ENCODE assay signal across 8 cellular contexts in genomic region chr17:78186689-78187595, GRCh38. TPM values are rescaled to one million over a fixed set of nuclear protein-coding genes. Genes with fewer than 3 reads are reported as not detected.
DNase-seq lines count a peak whose midpoint lies in the region; ATAC-seq and TF ChIP-seq lines count a peak whose summit lies in the region.

AFMID (plus strand) TSS chr17:78187362; CDS start chr17:78187371, 9 bp downstream.
TK1 (minus strand) TSS chr17:78187052; CDS start chr17:78186994, 58 bp downstream.

- H3K36me3 Mint-ChIP-seq in activated T-helper 17 cell treated with anti-CD3 and anti-CD28 coated beads, Interleukin-2, amount 50 U/mL, for 72 hours (ENCODE audit: low read depth), result peaks cover 55% of the 10 kb centered on the region
- peaks cover 24% of the 10 kb centered on the region for H3K36me3 Mint-ChIP-seq in nephron (ENCODE audit: low read depth)
- H3K36me3 Mint-ChIP-seq in stimulated activated naive CD8-positive, alpha-beta T cell treated with anti-CD3 and anti-CD28 coated beads, Interleukin-15, Interleukin-2, amounts not matched to agents 100 ng/mL and 50 ng/mL, for 24 hours (ENCODE audit: low read depth), result peaks cover 27% of the 10 kb centered on the region

- peak; percentile 69 for TF ChIP-seq CTCF in RWPE1 (conservative IDR thresholded peaks at IDR 0.05; ENCODE audit: low read depth)
- peak; percentile 62 for TF ChIP-seq CTCF in fibroblast of pulmonary artery (IDR thresholded peaks at IDR 0.05; ENCODE audit: low read length, missing control alignments)
- peak; percentile 81 to 95 (median 84) for TF ChIP-seq CTCF in nephron (IDR thresholded peaks at IDR 0.05; ENCODE audit: unreplicated experiment in 3 of 3)

- DNase-seq in EL (peak; percentile 98), GM23248 (peak; percentile 98), Kasumi-1 (lab: John Stamatoyannopoulos, UW) (peak; percentile 98 to 99), RWPE1 (ENCODE audit: low spot score) (peak; percentile 99), fibroblast of pulmonary artery (ENCODE audit: low read depth) (peak; percentile 97)

- peaks cover 12% of the 10 kb centered on the region for H3K4me1 Mint-ChIP-seq in activated T-helper 17 cell treated with anti-CD3 and anti-CD28 coated beads, Interleukin-2, amount 50 U/mL, for 72 hours
- H3K4me1 Mint-ChIP-seq in nephron, result peaks cover 42% of the 10 kb centered on the region
- peaks cover 32% of the 10 kb centered on the region for H3K4me1 Mint-ChIP-seq in stimulated activated naive CD8-positive, alpha-beta T cell treated with anti-CD3 and anti-CD28 coated beads, Interleukin-15, Interleukin-2, amounts not matched to agents 100 ng/mL and 50 ng/mL, for 24 hours (ENCODE audit: low read depth)

- H3K27me3 ChIP-seq in GM23248 (replicated peaks; ENCODE audit: insufficient read depth), result no peaks in the 10 kb centered on the region

- H3K36me3 ChIP-seq in GM23248 (ENCODE audit: low read depth), result no peaks in the 10 kb centered on the region

- no peaks in the 10 kb centered on the region for H3K9me3 Mint-ChIP-seq in activated T-helper 17 cell treated with anti-CD3 and anti-CD28 coated beads, Interleukin-2, amount 50 U/mL, for 72 hours
- H3K9me3 Mint-ChIP-seq in nephron, result no peaks in the 10 kb centered on the region
- no peaks in the 10 kb centered on the region for H3K9me3 Mint-ChIP-seq in stimulated activated naive CD8-positive, alpha-beta T cell treated with anti-CD3 and anti-CD28 coated beads, Interleukin-15, Interleukin-2, amounts not matched to agents 100 ng/mL and 50 ng/mL, for 24 hours

- H3K9me2 ChIP-seq in GM23248 (ENCODE audit: insufficient read depth), result no peaks in the 10 kb centered on the region

- H3K4me3 ChIP-seq in GM23248, result peak within 1 kb of the TSS; percentile 83
- H3K4me3 ChIP-seq in fibroblast of pulmonary artery (replicated peaks; ENCODE audit: low read depth, low read length), result peak within 1 kb of the TSS; percentile 68

- 4 to 5% methylated on average over 44 to 47 of the region's 57 CpGs for WGBS in GM23248 (ENCODE audit: low coverage in 1 of 2, low lambda C conversion rate in 2 of 2, missing lambda C conversion rate in 2 of 2), 2 experiments

- H3K9me3 ChIP-seq in GM23248 (ENCODE audit: low read depth), result no peaks in the 10 kb centered on the region

- H2AFZ ChIP-seq in GM23248, result peak within 1 kb of the TSS; percentile 93

- POLR2A ChIA-PET in RWPE1 (lab: Yijun Ruan, JAX; ENCODE audit: low non-redundant PET), result interaction anchor here (1.0 kb wide), 1 partner anchor 12 kb away, joined by 3 read pairs; no protein-coding TSS in a partner anchor

- ATAC-seq in activated T-helper 17 cell treated with anti-CD3 and anti-CD28 coated beads, Interleukin-2, amount 50 U/mL, for 72 hours (replicated peaks), result peak; percentile 98

- H3K79me2 ChIP-seq in GM23248 (ENCODE audit: insufficient read depth), result peaks cover 5% of the 10 kb centered on the region

- H3K27me3 Mint-ChIP-seq in activated T-helper 17 cell treated with anti-CD3 and anti-CD28 coated beads, Interleukin-2, amount 50 U/mL, for 72 hours, result no peaks in the 10 kb centered on the region
- no peaks in the 10 kb centered on the region for H3K27me3 Mint-ChIP-seq in nephron (ENCODE audit: low read depth)
- H3K27me3 Mint-ChIP-seq in stimulated activated naive CD8-positive, alpha-beta T cell treated with anti-CD3 and anti-CD28 coated beads, Interleukin-15, Interleukin-2, amounts not matched to agents 100 ng/mL and 50 ng/mL, for 24 hours, result no peaks in the 10 kb centered on the region

- H3K9ac ChIP-seq in GM23248, result peak within 1 kb of the TSS; percentile 81

- peak within 1 kb of the TSS; percentile 73 for H3K4me3 Mint-ChIP-seq in activated T-helper 17 cell treated with anti-CD3 and anti-CD28 coated beads, Interleukin-2, amount 50 U/mL, for 72 hours
- peak within 1 kb of the TSS; percentile 81 to 96 (median 91) for H3K4me3 Mint-ChIP-seq in nephron
- peak within 1 kb of the TSS; percentile 97 for H3K4me3 Mint-ChIP-seq in stimulated activated naive CD8-positive, alpha-beta T cell treated with anti-CD3 and anti-CD28 coated beads, Interleukin-15, Interleukin-2, amounts not matched to agents 100 ng/mL and 50 ng/mL, for 24 hours

- H3K4me2 ChIP-seq in GM23248 (ENCODE audit: unreplicated experiment), result peak within 1 kb of the TSS; percentile 95

- no peak within 1 kb of the TSS for H3K27ac ChIP-seq in GM23248
- H3K27ac ChIP-seq in RWPE1, result peak within 1 kb of the TSS; percentile 81

- in situ Hi-C loops in GM23248 (cut with MboI), result no loop called here

- no peaks in the 10 kb centered on the region for H4K20me1 ChIP-seq in GM23248 (ENCODE audit: insufficient read depth)

- CTCF ChIA-PET in RWPE1 (lab: Yijun Ruan, JAX), result interaction anchor here (0.5 to 1.5 kb wide), 13 partner anchors 11 to 237 kb away, joined by 3 to 6 read pairs (median 4); no protein-coding TSS in a partner anchor

- no peaks in the 10 kb centered on the region for H3K4me1 ChIP-seq in GM23248 (ENCODE audit: insufficient read depth)

- H3F3A ChIP-seq in GM23248 (ENCODE audit: insufficient read depth), result no peaks in the 10 kb centered on the region

- H3K27ac Mint-ChIP-seq in activated T-helper 17 cell treated with anti-CD3 and anti-CD28 coated beads, Interleukin-2, amount 50 U/mL, for 72 hours, result peak within 1 kb of the TSS; percentile 1
- peak within 1 kb of the TSS; percentile 85 to 94 (median 89) for H3K27ac Mint-ChIP-seq in nephron
- H3K27ac Mint-ChIP-seq in stimulated activated naive CD8-positive, alpha-beta T cell treated with anti-CD3 and anti-CD28 coated beads, Interleukin-15, Interleukin-2, amounts not matched to agents 100 ng/mL and 50 ng/mL, for 24 hours, result peak within 1 kb of the TSS; percentile 84

RNA-seq across cellular contexts. Expression of gene AFMID, which starts in this region (rescaled TPM):
- total RNA-seq in GM23248 (2014; rRNA removed; shearing (Covaris generic)), result 20.4 and 22.9 TPM in 2 replicates
- 22.2 and 24.1 TPM in 2 replicates for polyA plus RNA-seq in GM23248 (2016; fragmentation: Nextera tagmentation; extraction: Ambion mirVana)
- 10 to 100 TPM; 44.2 to 59.4 TPM for total RNA-seq in activated T-helper 17 cell treated with anti-CD3 and anti-CD28 coated beads, Interleukin-2, amount 50 U/mL, for 72 hours

RNA-seq across cellular contexts. Expression of gene TK1, which starts in this region (rescaled TPM):
- total RNA-seq in GM23248 (2014; rRNA removed; shearing (Covaris generic)), result 58.6 and 84.5 TPM in 2 replicates
- polyA plus RNA-seq in GM23248 (2016; fragmentation: Nextera tagmentation; extraction: Ambion mirVana), result 79.4 and 83.5 TPM in 2 replicates
- total RNA-seq in activated T-helper 17 cell treated with anti-CD3 and anti-CD28 coated beads, Interleukin-2, amount 50 U/mL, for 72 hours, result 100 to 1,000 TPM; 149 to 181 TPM

Comparison
In these comparisons a context has a peak if more than half of its experiments do, and no peak if none do; other contexts are left out.
1. H3K27ac Mint-ChIP-seq: peak in every context shown above with its lines; median percentile 89 in nephron; 84 in stimulated activated naive CD8-positive, alpha-beta T cell treated with anti-CD3 and anti-CD28 coated beads, Interleukin-15, Interleukin-2, amounts not matched to agents 100 ng/mL and 50 ng/mL, for 24 hours; 1 in activated T-helper 17 cell treated with anti-CD3 and anti-CD28 coated beads, Interleukin-2, amount 50 U/mL, for 72 hours.